23 cellular contexts compared by ENCODE assay signal in genomic region chr14:76902591-76902990, GRCh38.
DNase-seq lines count a peak whose midpoint lies in the region; ATAC-seq and TF ChIP-seq lines count a peak whose summit lies in the region.
"Had no signal": no experiment of that assay in that cellular context is flagged by ENCODE, and none has a peak within 500 bp of the region (broad histone marks: within the 10 kb centered on the region; RNA-seq: fewer than 3 reads in every experiment).

No MANE protein-coding gene starts in this region.

- H3K18ac ChIP-seq in mesenchymal stem cell (ENCODE audit: low read depth in 1 of 2, low read length in 2 of 2) = peak overlapping the region in 1 of 2 experiments; percentile 55

- H3K79me1 ChIP-seq in mesenchymal stem cell (replicated peaks; ENCODE audit: low read length, poor library complexity, severe bottlenecking) = no peaks in the 10 kb centered on the region

- H2BK5ac ChIP-seq in mesenchymal stem cell (ENCODE audit: low read depth, low read length, poor library complexity, severe bottlenecking) = no peak overlapping the region

- peaks cover 0 to 18% (median 13%) of the 10 kb centered on the region in 5 experiments for H3K9me3 Mint-ChIP-seq in brain
- H3K9me3 Mint-ChIP-seq in activated CD8-positive, alpha-beta memory T cell treated with anti-CD3 and anti-CD28 coated beads, Interleukin-2, amount 10 ng/mL, durations not matched to agents 7 days and 5 days (ENCODE audit: low read depth) = no peaks in the 10 kb centered on the region
- H3K9me3 Mint-ChIP-seq: activated CD4-positive, alpha-beta T cell treated with anti-CD3 and anti-CD28 coated beads, Interleukin-2, amount 10 ng/mL, durations not matched to agents 24 days and 14 days; activated T-cell treated with anti-CD3 and anti-CD28 coated beads, Interleukin-2, amount 50 U/mL, for 24 hours; stimulated activated naive CD8-positive, alpha-beta T cell treated with anti-CD3 and anti-CD28 coated beads, Interleukin-15, amount 100 ng/mL, for 72 hours had no signal

- H3K36me3 ChIP-seq in mesenchymal stem cell (ENCODE audit: control insufficient read depth in 1 of 2, insufficient read depth in 2 of 2, low read depth in 1 of 2, low read length in 2 of 2) = no peaks in the 10 kb centered on the region
- H3K36me3 ChIP-seq in stomach smooth muscle (ENCODE audit: control insufficient read depth in 2 of 2, insufficient read depth in 2 of 2, low read length in 2 of 2) = no peaks in the 10 kb centered on the region
- H3K36me3 ChIP-seq: heart left ventricle had no signal

- ATAC-seq in activated CD8-positive, alpha-beta memory T cell treated with anti-CD3 and anti-CD28 coated beads, Interleukin-2, amount 10 ng/mL, durations not matched to agents 7 days and 5 days = no peak
- no peak for ATAC-seq in GM19397 (IDR thresholded peaks at IDR 0.05; ENCODE audit: unreplicated experiment)
- ATAC-seq: GM23338; heart left ventricle; HepG2; stimulated activated naive CD8-positive, alpha-beta T cell treated with anti-CD3 and anti-CD28 coated beads, Interleukin-15, amount 100 ng/mL, for 72 hours had no signal

- H3K27me3 ChIP-seq in mesenchymal stem cell (ENCODE audit: control insufficient read depth in 1 of 2, insufficient read depth in 1 of 2, low read length in 2 of 2) (no peaks in the 10 kb centered on the region), stomach smooth muscle (ENCODE audit: control insufficient read depth in 1 of 2, insufficient read depth in 2 of 2, low read length in 2 of 2) (no peaks in the 10 kb centered on the region)
- H3K27me3 ChIP-seq: dorsolateral prefrontal cortex, heart left ventricle had no signal

- H3K36me3 Mint-ChIP-seq in brain = no peaks in the 10 kb centered on the region
- H3K36me3 Mint-ChIP-seq in activated CD8-positive, alpha-beta memory T cell treated with anti-CD3 and anti-CD28 coated beads, Interleukin-2, amount 10 ng/mL, durations not matched to agents 7 days and 5 days = peaks cover 2% of the 10 kb centered on the region
- H3K36me3 Mint-ChIP-seq: CD14-positive monocyte had no signal

- H3K9me3 ChIP-seq in mesenchymal stem cell (ENCODE audit: control insufficient read depth, low read length) (no peaks in the 10 kb centered on the region), stomach smooth muscle (ENCODE audit: control insufficient read depth in 2 of 2, low read length in 2 of 2) (no peaks in the 10 kb centered on the region)

- no peak overlapping the region for H4K8ac ChIP-seq in mesenchymal stem cell (ENCODE audit: low read length)

- H3K4ac ChIP-seq in mesenchymal stem cell (ENCODE audit: low read depth in 1 of 2, low read length in 2 of 2) = no peak overlapping the region

- peak overlapping the region; percentile 23 for H2AK5ac ChIP-seq in mesenchymal stem cell (ENCODE audit: low read length, severe bottlenecking)

- no peak overlapping the region for H3K14ac ChIP-seq in mesenchymal stem cell (ENCODE audit: low read length in 2 of 2)

- H3K27ac ChIP-seq in mesenchymal stem cell (ENCODE audit: low read length, poor library complexity, severe bottlenecking) (no peak overlapping the region), stomach smooth muscle (ENCODE audit: low read length) (peak overlapping the region; percentile 66)

- H2BK15ac ChIP-seq in mesenchymal stem cell (ENCODE audit: low read depth, poor library complexity, severe bottlenecking) = peak overlapping the region; percentile 84

- peak overlapping the region in 4 of 5 experiments; percentile 23 to 92 (median 72) for H3K27ac Mint-ChIP-seq in brain
- no peak overlapping the region for H3K27ac Mint-ChIP-seq in activated CD8-positive, alpha-beta memory T cell treated with anti-CD3 and anti-CD28 coated beads, Interleukin-2, amount 10 ng/mL, durations not matched to agents 7 days and 5 days
- H3K27ac Mint-ChIP-seq: activated CD4-positive, alpha-beta T cell treated with anti-CD3 and anti-CD28 coated beads, Interleukin-2, amount 10 ng/mL, durations not matched to agents 24 days and 14 days; CD14-positive monocyte; GM23338; progenitor cell of endocrine pancreas; stimulated activated naive CD8-positive, alpha-beta T cell treated with anti-CD3 and anti-CD28 coated beads, Interleukin-15, amount 100 ng/mL, for 72 hours had no signal

- DNase-seq in EH (ENCODE audit: low read depth) = peak; percentile 34
- DNase-seq in mesenchymal stem cell = no peak
- no peak for DNase-seq in NCI-H2171 treated with DMSO at 0.1 percent for 48 hours (lab: John Stamatoyannopoulos, UW)
- DNase-seq in activated CD8-positive, alpha-beta memory T cell treated with anti-CD3 and anti-CD28 coated beads, Interleukin-2, amount 10 ng/mL, durations not matched to agents 7 days and 5 days = no peak
- no peak for DNase-seq in LoVo (ENCODE audit: low spot score)
- DNase-seq: activated CD4-positive, alpha-beta T cell treated with anti-CD3 and anti-CD28 coated beads, Interleukin-2, amount 10 ng/mL, durations not matched to agents 24 days and 14 days; activated gamma-delta T cell; activated T-cell treated with anti-CD3 and anti-CD28 coated beads, Interleukin-2, amount 50 U/mL, for 24 hours; DND-41; dorsolateral prefrontal cortex; heart left ventricle; Kasumi-1; kidney glomerular epithelial cell; MV-4-11; NCI-H510A; stimulated activated naive CD8-positive, alpha-beta T cell treated with anti-CD3 and anti-CD28 coated beads, Interleukin-15, amount 100 ng/mL, for 72 hours had no signal

- H3K4me2 ChIP-seq in mesenchymal stem cell (ENCODE audit: low read length, poor library complexity, severe bottlenecking) = no peak overlapping the region
- H3K4me2 ChIP-seq: GM23338 had no signal

- H3K4me3 ChIP-seq in mesenchymal stem cell (ENCODE audit: insufficient read depth in 1 of 2, low read depth in 1 of 2, low read length in 2 of 2) = no peak overlapping the region
- no peak overlapping the region for H3K4me3 ChIP-seq in stomach smooth muscle (ENCODE audit: low read length in 2 of 2)
- H3K4me3 ChIP-seq: dorsolateral prefrontal cortex, GM23338, heart left ventricle had no signal

- H3K27me3 Mint-ChIP-seq in brain = no peaks in the 10 kb centered on the region
- peaks cover 7% of the 10 kb centered on the region for H3K27me3 Mint-ChIP-seq in activated CD8-positive, alpha-beta memory T cell treated with anti-CD3 and anti-CD28 coated beads, Interleukin-2, amount 10 ng/mL, durations not matched to agents 7 days and 5 days
- H3K27me3 Mint-ChIP-seq: activated T-cell treated with anti-CD3 and anti-CD28 coated beads, Interleukin-2, amount 50 U/mL, for 24 hours; stimulated activated naive CD8-positive, alpha-beta T cell treated with anti-CD3 and anti-CD28 coated beads, Interleukin-15, amount 100 ng/mL, for 72 hours had no signal

- no peak for TF ChIP-seq CTCF in brain (conservative IDR thresholded peaks at IDR 0.05)

- CTCF ChIA-PET in activated CD8-positive, alpha-beta memory T cell treated with anti-CD3 and anti-CD28 coated beads, Interleukin-2, amount 10 ng/mL, durations not matched to agents 7 days and 5 days (lab: Charles Lee) = no interaction called here

- no peak overlapping the region for H3K4me3 Mint-ChIP-seq in brain
- H3K4me3 Mint-ChIP-seq in activated CD8-positive, alpha-beta memory T cell treated with anti-CD3 and anti-CD28 coated beads, Interleukin-2, amount 10 ng/mL, durations not matched to agents 7 days and 5 days = no peak overlapping the region
- H3K4me3 Mint-ChIP-seq: activated CD4-positive, alpha-beta T cell treated with anti-CD3 and anti-CD28 coated beads, Interleukin-2, amount 10 ng/mL, durations not matched to agents 24 days and 14 days; activated T-cell treated with anti-CD3 and anti-CD28 coated beads, Interleukin-2, amount 50 U/mL, for 24 hours; CD14-positive monocyte; GM23338; stimulated activated naive CD8-positive, alpha-beta T cell treated with anti-CD3 and anti-CD28 coated beads, Interleukin-15, amount 100 ng/mL, for 72 hours had no signal

- peaks cover 50% of the 10 kb centered on the region for H3K4me1 Mint-ChIP-seq in brain
- H3K4me1 Mint-ChIP-seq in activated CD8-positive, alpha-beta memory T cell treated with anti-CD3 and anti-CD28 coated beads, Interleukin-2, amount 10 ng/mL, durations not matched to agents 7 days and 5 days = peaks cover 12% of the 10 kb centered on the region

- H2AFZ ChIP-seq in mesenchymal stem cell (ENCODE audit: low read depth, low read length) = no peak overlapping the region
- H2AFZ ChIP-seq: GM23338 had no signal

- H2BK12ac ChIP-seq in mesenchymal stem cell (ENCODE audit: low read length in 2 of 2) = peak overlapping the region; percentile 21 to 28

- H4K91ac ChIP-seq in mesenchymal stem cell (ENCODE audit: low read length) = no peak overlapping the region

- H3K23ac ChIP-seq in mesenchymal stem cell (ENCODE audit: low read length in 2 of 2) = peak overlapping the region in 1 of 2 experiments; percentile 14

- no peak overlapping the region for H2BK120ac ChIP-seq in mesenchymal stem cell (ENCODE audit: low read depth, low read length)

- WGBS in mesenchymal stem cell = 87% methylated on average over 5 of the region's 5 CpGs

- peaks cover 14% of the 10 kb centered on the region for H3K4me1 ChIP-seq in mesenchymal stem cell (ENCODE audit: control insufficient read depth, insufficient read depth, low read depth, low read length)
- peaks cover 44% of the 10 kb centered on the region for H3K4me1 ChIP-seq in stomach smooth muscle (ENCODE audit: control insufficient read depth, insufficient read depth, low read length)

- H3K9ac ChIP-seq in mesenchymal stem cell (ENCODE audit: low read length) = peak overlapping the region; percentile 11
- H3K9ac ChIP-seq in stomach smooth muscle (ENCODE audit: low read length in 2 of 2) = no peak overlapping the region
